1 cellular context compared by ENCODE assay signal in the genomic region with DNA sequence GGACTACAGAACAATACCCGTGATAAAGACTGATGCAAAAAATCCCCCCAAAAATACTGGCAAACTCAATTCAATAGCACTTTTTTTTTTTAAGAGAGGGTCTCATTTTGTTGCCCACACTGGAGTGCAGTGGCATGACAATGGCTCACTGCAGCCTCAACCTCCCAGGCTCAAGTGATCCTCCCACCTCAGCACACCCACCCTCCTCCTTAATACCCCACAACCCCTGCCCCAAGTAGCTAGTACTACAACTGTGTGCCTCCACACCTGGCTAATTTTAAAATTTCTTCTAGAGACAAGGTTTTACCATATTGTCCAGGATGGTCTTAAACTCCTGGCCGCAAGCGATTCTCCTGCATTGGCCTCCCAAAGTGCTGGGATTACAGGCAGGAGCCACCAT.
TF ChIP-seq lines count a peak whose summit lies in the region.

No MANE protein-coding gene starts in this region.

TF ChIP-seq in WTC11, 78 proteins besides CTCF, POLR2A, EP300 and RAD21:
- TF ChIP-seq, protein P1, sequence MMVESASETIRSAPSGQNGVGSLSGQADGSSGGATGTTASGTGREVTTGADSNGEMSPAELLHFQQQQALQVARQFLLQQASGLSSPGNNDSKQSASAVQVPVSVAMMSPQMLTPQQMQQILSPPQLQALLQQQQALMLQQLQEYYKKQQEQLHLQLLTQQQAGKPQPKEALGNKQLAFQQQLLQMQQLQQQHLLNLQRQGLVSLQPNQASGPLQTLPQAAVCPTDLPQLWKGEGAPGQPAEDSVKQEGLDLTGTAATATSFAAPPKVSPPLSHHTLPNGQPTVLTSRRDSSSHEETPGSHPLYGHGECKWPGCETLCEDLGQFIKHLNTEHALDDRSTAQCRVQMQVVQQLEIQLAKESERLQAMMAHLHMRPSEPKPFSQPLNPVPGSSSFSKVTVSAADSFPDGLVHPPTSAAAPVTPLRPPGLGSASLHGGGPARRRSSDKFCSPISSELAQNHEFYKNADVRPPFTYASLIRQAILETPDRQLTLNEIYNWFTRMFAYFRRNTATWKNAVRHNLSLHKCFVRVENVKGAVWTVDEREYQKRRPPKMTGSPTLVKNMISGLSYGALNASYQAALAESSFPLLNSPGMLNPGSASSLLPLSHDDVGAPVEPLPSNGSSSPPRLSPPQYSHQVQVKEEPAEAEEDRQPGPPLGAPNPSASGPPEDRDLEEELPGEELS (CRISPR knock-in tag; IDR thresholded peaks at IDR 0.05), result no peak
- TF ChIP-seq ZNF396 (CRISPR knock-in tag; IDR thresholded peaks at IDR 0.05; ENCODE audit: borderline replicate concordance) (no peak), RORB (CRISPR knock-in tag; IDR thresholded peaks at IDR 0.05) (no peak), ZNF121 (CRISPR knock-in tag; IDR thresholded peaks at IDR 0.05) (no peak), GRHL2 (CRISPR knock-in tag; IDR thresholded peaks at IDR 0.05; ENCODE audit: insufficient replicate concordance, severe bottlenecking) (no peak), SOX15 (CRISPR knock-in tag; IDR thresholded peaks at IDR 0.05) (no peak), NFYB (CRISPR knock-in tag; conservative IDR thresholded peaks at IDR 0.05; ENCODE audit: low read depth) (no peak), NR3C1 (CRISPR knock-in tag; conservative IDR thresholded peaks at IDR 0.05; ENCODE audit: low read depth) (no peak)
- TF ChIP-seq, protein P2, sequence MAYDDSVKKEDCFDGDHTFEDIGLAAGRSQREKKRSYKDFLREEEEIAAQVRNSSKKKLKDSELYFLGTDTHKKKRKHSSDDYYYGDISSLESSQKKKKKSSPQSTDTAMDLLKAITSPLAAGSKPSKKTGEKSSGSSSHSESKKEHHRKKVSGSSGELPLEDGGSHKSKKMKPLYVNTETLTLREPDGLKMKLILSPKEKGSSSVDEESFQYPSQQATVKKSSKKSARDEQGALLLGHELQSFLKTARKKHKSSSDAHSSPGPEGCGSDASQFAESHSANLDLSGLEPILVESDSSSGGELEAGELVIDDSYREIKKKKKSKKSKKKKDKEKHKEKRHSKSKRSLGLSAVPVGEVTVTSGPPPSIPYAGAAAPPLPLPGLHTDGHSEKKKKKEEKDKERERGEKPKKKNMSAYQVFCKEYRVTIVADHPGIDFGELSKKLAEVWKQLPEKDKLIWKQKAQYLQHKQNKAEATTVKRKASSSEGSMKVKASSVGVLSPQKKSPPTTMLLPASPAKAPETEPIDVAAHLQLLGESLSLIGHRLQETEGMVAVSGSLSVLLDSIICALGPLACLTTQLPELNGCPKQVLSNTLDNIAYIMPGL (CRISPR knock-in tag; IDR thresholded peaks at IDR 0.05), result no peak
- TF ChIP-seq, protein P3, sequence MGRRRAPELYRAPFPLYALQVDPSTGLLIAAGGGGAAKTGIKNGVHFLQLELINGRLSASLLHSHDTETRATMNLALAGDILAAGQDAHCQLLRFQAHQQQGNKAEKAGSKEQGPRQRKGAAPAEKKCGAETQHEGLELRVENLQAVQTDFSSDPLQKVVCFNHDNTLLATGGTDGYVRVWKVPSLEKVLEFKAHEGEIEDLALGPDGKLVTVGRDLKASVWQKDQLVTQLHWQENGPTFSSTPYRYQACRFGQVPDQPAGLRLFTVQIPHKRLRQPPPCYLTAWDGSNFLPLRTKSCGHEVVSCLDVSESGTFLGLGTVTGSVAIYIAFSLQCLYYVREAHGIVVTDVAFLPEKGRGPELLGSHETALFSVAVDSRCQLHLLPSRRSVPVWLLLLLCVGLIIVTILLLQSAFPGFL (CRISPR knock-in tag; IDR thresholded peaks at IDR 0.05; ENCODE audit: borderline replicate concordance), result no peak
- TF ChIP-seq, protein P4, sequence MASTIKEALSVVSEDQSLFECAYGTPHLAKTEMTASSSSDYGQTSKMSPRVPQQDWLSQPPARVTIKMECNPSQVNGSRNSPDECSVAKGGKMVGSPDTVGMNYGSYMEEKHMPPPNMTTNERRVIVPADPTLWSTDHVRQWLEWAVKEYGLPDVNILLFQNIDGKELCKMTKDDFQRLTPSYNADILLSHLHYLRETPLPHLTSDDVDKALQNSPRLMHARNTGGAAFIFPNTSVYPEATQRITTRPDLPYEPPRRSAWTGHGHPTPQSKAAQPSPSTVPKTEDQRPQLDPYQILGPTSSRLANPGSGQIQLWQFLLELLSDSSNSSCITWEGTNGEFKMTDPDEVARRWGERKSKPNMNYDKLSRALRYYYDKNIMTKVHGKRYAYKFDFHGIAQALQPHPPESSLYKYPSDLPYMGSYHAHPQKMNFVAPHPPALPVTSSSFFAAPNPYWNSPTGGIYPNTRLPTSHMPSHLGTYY (CRISPR knock-in tag; IDR thresholded peaks at IDR 0.05), result no peak
